In genomic region chr13:86862137-86862536, GRCh38 we compare ENCODE assay signal across 30 cellular contexts.
"Had no signal": no experiment of that assay in that cellular context is flagged by ENCODE, and none has a peak within 500 bp of the region (broad histone marks: within the 10 kb centered on the region; RNA-seq: fewer than 3 reads in every experiment).

No MANE protein-coding gene starts in this region.

- H3K9ac ChIP-seq: neural progenitor cell had no signal

- ATAC-seq: natural killer cell; pancreas; right cardiac atrium; sciatic nerve; stimulated activated naive CD8-positive, alpha-beta T cell treated with anti-CD3 and anti-CD28 coated beads, Interleukin-15, Interleukin-2, amounts not matched to agents 100 U/mL and 50 U/mL, for 24 hours had no signal

- H3K36me3 ChIP-seq: left ventricle myocardium inferior, neural progenitor cell, neutrophil, pancreas, prostate gland, stomach, thyroid gland, transverse colon, upper lobe of left lung, vagina had no signal

- H3K4me3 ChIP-seq: left ventricle myocardium inferior, lung, neural progenitor cell, pancreas, prostate gland, skin epidermis, stomach, testis, thyroid gland, transverse colon, upper lobe of left lung, vagina had no signal

- DNase-seq: hypothalamus; immature natural killer cell; left ventricle myocardium inferior; mesendoderm; naive B cell; natural killer cell; nephron progenitor cell; pancreas; posterior cingulate gyrus; retina; right cardiac atrium; stimulated activated CD4-positive, alpha-beta T cell treated with anti-CD3 and anti-CD28 coated beads, Interleukin-12 subunit alpha, Interleukin-12 subunit beta, amount 100 ng/mL, for 4 hours; stimulated activated CD4-positive, alpha-beta T cell treated with anti-CD3 and anti-CD28 coated beads, Interleukin-15, amount 100 ng/mL, for 24 hours; stimulated activated CD4-positive, alpha-beta T cell treated with anti-CD3 and anti-CD28 coated beads, Interleukin-2, amount 100 ng/mL, for 24 hours; stimulated activated CD4-positive, alpha-beta T cell treated with anti-CD3 and anti-CD28 coated beads, Interleukin-4, amount 100 ng/mL, for 1 hour; stimulated activated naive B cell treated with anti-CD40 and anti-IgM and Interleukin-4, amounts not matched to agents 10 μg/mL and 1 μg/mL and 100 μg/mL, for 72 hours; stimulated activated naive CD8-positive, alpha-beta T cell treated with anti-CD3 and anti-CD28 coated beads, Interleukin-15, Interleukin-2, amounts not matched to agents 100 U/mL and 50 U/mL, for 24 hours; stomach; testis; thyroid gland; transverse colon; upper lobe of left lung had no signal

- H3K27me3 ChIP-seq: neural progenitor cell, neutrophil, pancreas, stomach, testis, thyroid gland, transverse colon, upper lobe of left lung, vagina had no signal

- FAIRE-seq: islet of Langerhans, pancreas had no signal

- H3K9me3 ChIP-seq: left ventricle myocardium inferior, neutrophil, pancreas, prostate gland, stomach, testis, thyroid gland, transverse colon, upper lobe of left lung, vagina had no signal

- H3K27ac ChIP-seq: left ventricle myocardium inferior, neural progenitor cell, neutrophil, pancreas, prostate gland, skin epidermis, stomach, testis, thyroid gland, transverse colon, upper lobe of left lung, vagina had no signal

- H3K4me1 ChIP-seq: left ventricle myocardium inferior, neural progenitor cell, pancreas, prostate gland, stomach, testis, thyroid gland, transverse colon, upper lobe of left lung, vagina had no signal
